16 cellular contexts compared by ENCODE assay signal in the genomic region with DNA sequence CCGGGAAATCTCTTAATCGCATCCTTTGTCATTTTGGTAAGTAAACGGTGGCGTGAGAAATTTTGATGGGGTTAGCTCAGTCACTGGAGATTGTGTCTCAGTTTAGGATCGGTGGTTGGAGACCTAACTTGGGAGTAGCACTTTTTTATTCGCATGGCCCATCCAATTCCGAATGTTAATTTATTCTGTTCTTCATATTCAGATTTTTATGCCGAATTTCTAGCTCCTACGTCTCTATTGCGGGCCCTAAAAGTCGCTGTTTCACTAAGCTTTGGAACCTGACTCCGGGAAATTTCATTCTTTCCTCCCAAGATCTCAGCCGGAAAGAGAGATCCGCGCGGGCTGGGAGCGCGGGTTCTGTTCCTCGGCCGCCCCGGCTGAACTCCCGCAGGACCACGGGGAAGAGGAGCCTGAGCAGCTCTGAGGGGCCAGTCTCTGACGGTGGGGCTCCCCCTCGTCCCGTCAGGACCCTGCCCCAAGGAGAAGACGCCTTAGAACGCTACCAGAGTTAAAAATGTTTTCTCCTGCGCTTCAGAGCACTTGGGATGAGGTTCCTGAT.
DNase-seq lines count a peak whose midpoint lies in the region; ATAC-seq, FAIRE-seq and TF ChIP-seq lines count a peak whose summit lies in the region.
"Had no signal": no experiment of that assay in that cellular context is flagged by ENCODE, and none has a peak within 500 bp of the region (broad histone marks: within the 10 kb centered on the region; RNA-seq: fewer than 3 reads in every experiment).

No MANE protein-coding gene starts in this region.

- no peaks in the 10 kb centered on the region for H4K20me1 ChIP-seq in GM23338 (replicated peaks; ENCODE audit: insufficient read depth)
- H4K20me1 ChIP-seq in SK-N-SH (ENCODE audit: insufficient read depth), result no peaks in the 10 kb centered on the region

- no peak overlapping the region for H3K27ac Mint-ChIP-seq in GM23338
- H3K27ac Mint-ChIP-seq: B cell; CD4-positive, alpha-beta memory T cell had no signal

- H3K9me2 ChIP-seq in GM23338 (ENCODE audit: insufficient read depth), result no peaks in the 10 kb centered on the region
- H3K9me2 ChIP-seq in SK-N-SH, result no peaks in the 10 kb centered on the region

- H3K4me3 ChIP-seq in A549, result no peak overlapping the region
- peak overlapping the region; percentile 30; the same call in 1 of the 2 replicates for H3K4me3 ChIP-seq in GM23338
- H3K4me3 ChIP-seq in SK-N-SH (ENCODE audit: low read depth in 2 of 2, low read length in 1 of 2), result peak overlapping the region in 1 of 2 experiments; percentile 29; a peak in 2 of 4 replicates
- peak overlapping the region; percentile 49 for H3K4me3 ChIP-seq in iPS-18c (ENCODE audit: insufficient read depth, low read depth, low read length)

- CTCF ChIA-PET in A549 (lab: Yijun Ruan, JAX), result no interaction called here
- CTCF ChIA-PET in SK-N-SH (lab: Yijun Ruan, JAX), result no interaction called here

- TF ChIP-seq CTCF in A549 (IDR thresholded peaks at IDR 0.05) (no peak), GM23338 (conservative IDR thresholded peaks at IDR 0.05; ENCODE audit: low read depth in 2 of 2) (no peak), SK-N-SH (IDR thresholded peaks at IDR 0.05) (no peak)

- H3K9me3 Mint-ChIP-seq in GM23338, result no peaks in the 10 kb centered on the region

- H3K36me3 ChIP-seq in GM23338 (ENCODE audit: insufficient read depth) (no peaks in the 10 kb centered on the region), SK-N-SH (replicated peaks in 1 of 2; ENCODE audit: control insufficient read depth in 1 of 2, insufficient read depth in 2 of 2, low read length in 1 of 2) (no peaks in the 10 kb centered on the region)

- H3F3A ChIP-seq in GM23338 (replicated peaks; ENCODE audit: low read depth), result no peaks in the 10 kb centered on the region
- no peaks in the 10 kb centered on the region for H3F3A ChIP-seq in SK-N-SH (replicated peaks; ENCODE audit: insufficient read depth)

- TF ChIP-seq POLR2A in A549 (IDR thresholded peaks at IDR 0.05; ENCODE audit: low read length), result no peak

- no peak overlapping the region for H3K9ac ChIP-seq in SK-N-SH

- TF ChIP-seq RAD21 in A549 (conservative IDR thresholded peaks at IDR 0.05 in 1 of 2, IDR thresholded peaks at IDR 0.05 in 1 of 2) (no peak), SK-N-SH (IDR thresholded peaks at IDR 0.05; ENCODE audit: low read length) (no peak)

- H3K9me3 ChIP-seq in A549 (no peaks in the 10 kb centered on the region), SK-N-SH (no peaks in the 10 kb centered on the region), iPS-18c (ENCODE audit: control insufficient read depth, insufficient read depth, low read length) (no peaks in the 10 kb centered on the region)

- H3K4me1 Mint-ChIP-seq in GM23338, result no peaks in the 10 kb centered on the region; the same call in 2 of the 3 replicates
- H3K4me1 Mint-ChIP-seq: B cell had no signal

- no peaks in the 10 kb centered on the region for H3K36me3 Mint-ChIP-seq in GM23338 (ENCODE audit: low read depth)

- FAIRE-seq in A549 (lab: Jason Lieb, UNC), result no peak
- FAIRE-seq: HepG2 had no signal

- peak overlapping the region; percentile 69 for H3K4me3 Mint-ChIP-seq in GM23338
- H3K4me3 Mint-ChIP-seq: B cell; CD4-positive, alpha-beta memory T cell had no signal

- no peak for DNase-seq in A549 (ENCODE audit: low read depth in 1 of 2, low spot score in 1 of 2)
- no peak for DNase-seq in GM23338 (ENCODE audit: low spot score)
- no peak for DNase-seq in SK-N-SH
- DNase-seq in SW 1271 (lab: John Stamatoyannopoulos, UW), result no peak
- no peak for DNase-seq in NAMALWA (ENCODE audit: low spot score)
- DNase-seq: 8988T; CD4-positive, alpha-beta memory T cell; DMS153; DMS79 treated with DMSO at 0.1 percent for 48 hours; GF-D8; HCEC 1CT had no signal

- WGBS in A549 (ENCODE audit: missing lambda C conversion rate), result 86% methylated on average over 29 of the region's 29 CpGs
- 11% methylated on average over 20 of the region's 29 CpGs for WGBS in SK-N-SH (ENCODE audit: low lambda C conversion rate)

- no peaks in the 10 kb centered on the region for H3K79me2 ChIP-seq in GM23338 (replicated peaks; ENCODE audit: insufficient read depth)
- H3K79me2 ChIP-seq in SK-N-SH (ENCODE audit: insufficient read depth), result no peaks in the 10 kb centered on the region

- H2AFZ ChIP-seq in GM23338 (no peak overlapping the region), SK-N-SH (ENCODE audit: low read depth) (no peak overlapping the region)

- TF ChIP-seq EP300 in A549 (IDR thresholded peaks at IDR 0.05), result no peak
- TF ChIP-seq EP300 in SK-N-SH (IDR thresholded peaks at IDR 0.05; ENCODE audit: borderline replicate concordance in 1 of 2, low read depth in 1 of 2, low read length in 1 of 2), result no peak

- H3K27me3 ChIP-seq in GM23338 (ENCODE audit: insufficient read depth), result peaks cover 20% of the 10 kb centered on the region
- H3K27me3 ChIP-seq in SK-N-SH (ENCODE audit: insufficient read depth), result peaks cover 65% of the 10 kb centered on the region

- H3K27ac ChIP-seq in A549 (peak overlapping the region in 1 of 2 experiments; percentile 44; a peak in 2 of 6 replicates), GM23338 (ENCODE audit: low read depth) (no peak overlapping the region), SK-N-SH (ENCODE audit: low read depth in 2 of 2, low read length in 1 of 2) (no peak overlapping the region)
- H3K27ac ChIP-seq: C4-2B had no signal

- H3K4me2 ChIP-seq in A549, result peak overlapping the region; percentile 49
- peak overlapping the region; percentile 35; the same call in 1 of the 2 replicates for H3K4me2 ChIP-seq in GM23338
- peak overlapping the region; percentile 9; the same call in 1 of the 2 replicates for H3K4me2 ChIP-seq in SK-N-SH

- POLR2A ChIA-PET in A549 (lab: Yijun Ruan, JAX), result no interaction called here
- POLR2A ChIA-PET in SK-N-SH (lab: Yijun Ruan, JAX), result no interaction called here

- no peaks in the 10 kb centered on the region for H3K4me1 ChIP-seq in A549
- H3K4me1 ChIP-seq in GM23338 (ENCODE audit: insufficient read depth), result no peaks in the 10 kb centered on the region
- no peaks in the 10 kb centered on the region for H3K4me1 ChIP-seq in SK-N-SH (ENCODE audit: control insufficient read depth in 1 of 2, insufficient read depth in 2 of 2, low read depth in 1 of 2, low read length in 1 of 2)

- ATAC-seq in A549, result peak; percentile 5 to 22; a peak in 3 of 6 replicates
- ATAC-seq in GM23338, result peak; percentile 37; the same call in 2 of the 3 replicates
- ATAC-seq in HG03280 (IDR thresholded peaks at IDR 0.05; ENCODE audit: unreplicated experiment), result no peak

- H3K27me3 Mint-ChIP-seq in GM23338 (ENCODE audit: insufficient read depth, low read depth, poor library complexity), result peaks cover 37% of the 10 kb centered on the region

TF ChIP-seq in A549, 52 proteins besides CTCF, POLR2A, EP300 and RAD21 (continues in another document):
- TF ChIP-seq MAZ (IDR thresholded peaks at IDR 0.05; ENCODE audit: borderline replicate concordance, low read depth, low read length) (no peak), MAFK (IDR thresholded peaks at IDR 0.05; ENCODE audit: partially characterized antibody) (no peak), CBX2 (IDR thresholded peaks at IDR 0.05; ENCODE audit: borderline replicate concordance, low read depth) (no peak), JUN (IDR thresholded peaks at IDR 0.05) (no peak), KDM5A (IDR thresholded peaks at IDR 0.05) (no peak), HOXB13 (CRISPR knock-in tag; IDR thresholded peaks at IDR 0.05; ENCODE audit: low read depth) (no peak), FOSB (CRISPR knock-in tag; IDR thresholded peaks at IDR 0.05) (no peak), RFX5 (IDR thresholded peaks at IDR 0.05) (no peak), CHD4 (IDR thresholded peaks at IDR 0.05; ENCODE audit: borderline replicate concordance) (no peak), TP53 (CRISPR knock-in tag; IDR thresholded peaks at IDR 0.05) (no peak), ZSCAN20 (CRISPR knock-in tag; IDR thresholded peaks at IDR 0.05) (no peak), SMC3 (IDR thresholded peaks at IDR 0.05) (no peak)

TF ChIP-seq in GM23338, 12 proteins besides CTCF, POLR2A, EP300 and RAD21 (continues in another document):
- TF ChIP-seq ZNF114 (CRISPR knock-in tag; IDR thresholded peaks at IDR 0.05) (no peak), STAT1 (IDR thresholded peaks at IDR 0.05; ENCODE audit: unreplicated experiment) (no peak)

TF ChIP-seq in SK-N-SH, 30 proteins besides CTCF, POLR2A, EP300 and RAD21 (continues in another document):
- TF ChIP-seq, protein P1, sequence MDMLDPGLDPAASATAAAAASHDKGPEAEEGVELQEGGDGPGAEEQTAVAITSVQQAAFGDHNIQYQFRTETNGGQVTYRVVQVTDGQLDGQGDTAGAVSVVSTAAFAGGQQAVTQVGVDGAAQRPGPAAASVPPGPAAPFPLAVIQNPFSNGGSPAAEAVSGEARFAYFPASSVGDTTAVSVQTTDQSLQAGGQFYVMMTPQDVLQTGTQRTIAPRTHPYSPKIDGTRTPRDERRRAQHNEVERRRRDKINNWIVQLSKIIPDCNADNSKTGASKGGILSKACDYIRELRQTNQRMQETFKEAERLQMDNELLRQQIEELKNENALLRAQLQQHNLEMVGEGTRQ (IDR thresholded peaks at IDR 0.05; ENCODE audit: borderline replicate concordance, low read depth, low read length), result no peak
- TF ChIP-seq ELF1 (IDR thresholded peaks at IDR 0.05), result no peak
- TF ChIP-seq, protein P2, sequence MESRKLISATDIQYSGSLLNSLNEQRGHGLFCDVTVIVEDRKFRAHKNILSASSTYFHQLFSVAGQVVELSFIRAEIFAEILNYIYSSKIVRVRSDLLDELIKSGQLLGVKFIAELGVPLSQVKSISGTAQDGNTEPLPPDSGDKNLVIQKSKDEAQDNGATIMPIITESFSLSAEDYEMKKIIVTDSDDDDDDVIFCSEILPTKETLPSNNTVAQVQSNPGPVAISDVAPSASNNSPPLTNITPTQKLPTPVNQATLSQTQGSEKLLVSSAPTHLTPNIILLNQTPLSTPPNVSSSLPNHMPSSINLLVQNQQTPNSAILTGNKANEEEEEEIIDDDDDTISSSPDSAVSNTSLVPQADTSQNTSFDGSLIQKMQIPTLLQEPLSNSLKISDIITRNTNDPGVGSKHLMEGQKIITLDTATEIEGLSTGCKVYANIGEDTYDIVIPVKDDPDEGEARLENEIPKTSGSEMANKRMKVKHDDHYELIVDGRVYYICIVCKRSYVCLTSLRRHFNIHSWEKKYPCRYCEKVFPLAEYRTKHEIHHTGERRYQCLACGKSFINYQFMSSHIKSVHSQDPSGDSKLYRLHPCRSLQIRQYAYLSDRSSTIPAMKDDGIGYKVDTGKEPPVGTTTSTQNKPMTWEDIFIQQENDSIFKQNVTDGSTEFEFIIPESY (IDR thresholded peaks at IDR 0.05; ENCODE audit: borderline replicate concordance, low read depth), result no peak
- TF ChIP-seq TAF1 (IDR thresholded peaks at IDR 0.05; ENCODE audit: borderline replicate concordance, low read depth, low read length), result no peak
- no peak for TF ChIP-seq RCOR1 (IDR thresholded peaks at IDR 0.05; ENCODE audit: low read length)
